Comparison of ENCODE assay signal across 18 cellular contexts in the genomic region with DNA sequence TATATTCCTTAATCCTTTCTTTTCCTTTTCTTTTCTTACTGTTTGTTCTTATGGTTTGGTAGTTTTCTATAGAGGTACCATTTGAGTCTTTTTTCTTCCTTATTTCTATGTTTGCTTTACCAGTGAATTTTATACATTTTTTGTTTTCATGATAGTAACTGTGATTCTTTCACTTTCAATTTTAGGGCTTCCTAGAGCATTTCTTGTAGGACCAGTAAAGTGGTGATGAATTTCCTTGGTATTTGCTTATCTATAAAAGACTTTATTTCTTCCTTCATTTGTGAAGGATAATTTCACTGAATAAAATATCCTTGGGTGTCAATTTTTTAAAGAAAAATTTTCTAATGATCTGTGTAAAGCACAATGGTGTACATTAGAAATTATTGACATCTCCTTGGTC.
"Had no signal": no experiment of that assay in that cellular context is flagged by ENCODE, and none has a peak within 500 bp of the region (broad histone marks: within the 10 kb centered on the region; RNA-seq: fewer than 3 reads in every experiment).

No MANE protein-coding gene starts in this region.

- H2AFZ ChIP-seq: parathyroid adenoma had no signal

- ATAC-seq: activated CD4-positive, alpha-beta T cell treated with anti-CD3 and anti-CD28 coated beads for 36 hours; activated CD8-positive, alpha-beta memory T cell treated with anti-CD3 and anti-CD28 coated beads, Interleukin-2, amount 10 ng/mL, durations not matched to agents 7 days and 5 days; gastroesophageal sphincter; left lung; naive thymus-derived CD4-positive, alpha-beta T cell; stimulated activated effector memory CD8-positive, alpha-beta T cell treated with anti-CD3 and anti-CD28 coated beads, Interleukin-12 subunit alpha, Interleukin-12 subunit beta, amount 100 ng/mL, for 72 hours; upper lobe of right lung had no signal

- H3K27ac Mint-ChIP-seq: activated CD4-positive, alpha-beta memory T cell treated with anti-CD3 and anti-CD28 coated beads for 36 hours; activated CD4-positive, alpha-beta T cell treated with anti-CD3 and anti-CD28 coated beads for 36 hours; activated CD8-positive, alpha-beta memory T cell treated with anti-CD3 and anti-CD28 coated beads, Interleukin-2, amount 10 ng/mL, durations not matched to agents 7 days and 5 days; activated naive CD4-positive, alpha-beta T cell treated with anti-CD3 and anti-CD28 coated beads, Interleukin-2, amount 10 ng/mL, durations not matched to agents 7 days and 5 days; naive thymus-derived CD4-positive, alpha-beta T cell; stimulated activated effector memory CD8-positive, alpha-beta T cell treated with anti-CD3 and anti-CD28 coated beads, Interleukin-12 subunit alpha, Interleukin-12 subunit beta, amount 100 ng/mL, for 72 hours had no signal

- H3K27me3 ChIP-seq: esophagus squamous epithelium, gastroesophageal sphincter, left lung, upper lobe of right lung had no signal

- H3K27ac ChIP-seq: coronary artery, esophagus squamous epithelium, gastroesophageal sphincter, left lung, parathyroid adenoma, thoracic aorta, upper lobe of right lung had no signal

- H3K4me1 Mint-ChIP-seq: activated CD4-positive, alpha-beta T cell treated with anti-CD3 and anti-CD28 coated beads for 36 hours; activated CD8-positive, alpha-beta memory T cell treated with anti-CD3 and anti-CD28 coated beads, Interleukin-2, amount 10 ng/mL, durations not matched to agents 7 days and 5 days; activated naive CD4-positive, alpha-beta T cell treated with anti-CD3 and anti-CD28 coated beads, Interleukin-2, amount 10 ng/mL, durations not matched to agents 7 days and 5 days; naive thymus-derived CD4-positive, alpha-beta T cell; stimulated activated effector memory CD8-positive, alpha-beta T cell treated with anti-CD3 and anti-CD28 coated beads, Interleukin-12 subunit alpha, Interleukin-12 subunit beta, amount 100 ng/mL, for 72 hours had no signal

- DNase-seq: activated CD4-positive, alpha-beta memory T cell treated with anti-CD3 and anti-CD28 coated beads for 36 hours; activated CD4-positive, alpha-beta T cell treated with anti-CD3 and anti-CD28 coated beads for 36 hours; activated CD8-positive, alpha-beta memory T cell treated with anti-CD3 and anti-CD28 coated beads, Interleukin-2, amount 10 ng/mL, durations not matched to agents 7 days and 5 days; activated naive CD4-positive, alpha-beta T cell treated with anti-CD3 and anti-CD28 coated beads, Interleukin-2, amount 10 ng/mL, durations not matched to agents 7 days and 5 days; activated T-cell treated with anti-CD3 and anti-CD28 coated beads, Interleukin-2, amount 50 U/mL, for 1 hour; effector CD8-positive, alpha-beta T cell; esophagus squamous epithelium; left lung; mammary epithelial cell; naive thymus-derived CD4-positive, alpha-beta T cell; retina; T-helper 2 cell; upper lobe of right lung had no signal

- H3K36me3 ChIP-seq: esophagus squamous epithelium, gastroesophageal sphincter, left lung, thoracic aorta, upper lobe of right lung had no signal

- H3K9ac ChIP-seq: parathyroid adenoma had no signal

- H3K36me3 Mint-ChIP-seq: activated CD4-positive, alpha-beta memory T cell treated with anti-CD3 and anti-CD28 coated beads for 36 hours; activated CD8-positive, alpha-beta memory T cell treated with anti-CD3 and anti-CD28 coated beads, Interleukin-2, amount 10 ng/mL, durations not matched to agents 7 days and 5 days; activated naive CD4-positive, alpha-beta T cell treated with anti-CD3 and anti-CD28 coated beads, Interleukin-2, amount 10 ng/mL, durations not matched to agents 7 days and 5 days; naive thymus-derived CD4-positive, alpha-beta T cell; stimulated activated effector memory CD8-positive, alpha-beta T cell treated with anti-CD3 and anti-CD28 coated beads, Interleukin-12 subunit alpha, Interleukin-12 subunit beta, amount 100 ng/mL, for 72 hours had no signal

- H3K27me3 Mint-ChIP-seq: activated CD4-positive, alpha-beta memory T cell treated with anti-CD3 and anti-CD28 coated beads for 36 hours; activated CD4-positive, alpha-beta T cell treated with anti-CD3 and anti-CD28 coated beads for 36 hours; activated CD8-positive, alpha-beta memory T cell treated with anti-CD3 and anti-CD28 coated beads, Interleukin-2, amount 10 ng/mL, durations not matched to agents 7 days and 5 days; activated naive CD4-positive, alpha-beta T cell treated with anti-CD3 and anti-CD28 coated beads, Interleukin-2, amount 10 ng/mL, durations not matched to agents 7 days and 5 days; naive thymus-derived CD4-positive, alpha-beta T cell had no signal

- H3K9me3 ChIP-seq: esophagus squamous epithelium, gastroesophageal sphincter, left lung, thoracic aorta, upper lobe of right lung had no signal

- H3K4me1 ChIP-seq: esophagus squamous epithelium, gastroesophageal sphincter, left lung, parathyroid adenoma, upper lobe of right lung had no signal

- H3K4me3 Mint-ChIP-seq: activated CD4-positive, alpha-beta memory T cell treated with anti-CD3 and anti-CD28 coated beads for 36 hours; activated CD4-positive, alpha-beta T cell treated with anti-CD3 and anti-CD28 coated beads for 36 hours; activated CD8-positive, alpha-beta memory T cell treated with anti-CD3 and anti-CD28 coated beads, Interleukin-2, amount 10 ng/mL, durations not matched to agents 7 days and 5 days; activated naive CD4-positive, alpha-beta T cell treated with anti-CD3 and anti-CD28 coated beads, Interleukin-2, amount 10 ng/mL, durations not matched to agents 7 days and 5 days; stimulated activated effector memory CD8-positive, alpha-beta T cell treated with anti-CD3 and anti-CD28 coated beads, Interleukin-12 subunit alpha, Interleukin-12 subunit beta, amount 100 ng/mL, for 72 hours had no signal

- H3K9me3 Mint-ChIP-seq: activated CD4-positive, alpha-beta memory T cell treated with anti-CD3 and anti-CD28 coated beads for 36 hours had no signal

- H3K79me2 ChIP-seq: parathyroid adenoma had no signal

- H3K4me3 ChIP-seq: coronary artery, esophagus squamous epithelium, gastroesophageal sphincter, left lung, thoracic aorta, upper lobe of right lung had no signal
